ENCODE assay signal across 11 cellular contexts in genomic region chr11:10692716-10693115, GRCh38. TPM values are rescaled to one million over a fixed set of nuclear protein-coding genes. Genes with fewer than 3 reads are reported as not detected.
DNase-seq lines count a peak whose midpoint lies in the region; ATAC-seq and TF ChIP-seq lines count a peak whose summit lies in the region.
"Had no signal": no experiment of that assay in that cellular context is flagged by ENCODE, and none has a peak within 500 bp of the region (broad histone marks: within the 10 kb centered on the region; RNA-seq: fewer than 3 reads in every experiment).

No MANE protein-coding gene starts in this region.

- H3K9me3 ChIP-seq in skeletal muscle satellite cell (replicated peaks; ENCODE audit: low read length): no peaks in the 10 kb centered on the region
- H3K9me3 ChIP-seq: BLaER1 had no signal

- TF ChIP-seq CTCF in AG10803 (conservative IDR thresholded peaks at IDR 0.05; ENCODE audit: low read length) (no peak), astrocyte of the cerebellum (IDR thresholded peaks at IDR 0.05; ENCODE audit: low read depth, low read length, missing control alignments) (no peak)

- H3K36me3 ChIP-seq in skeletal muscle satellite cell (ENCODE audit: insufficient read depth, low read length): no peaks in the 10 kb centered on the region
- H3K36me3 ChIP-seq: BLaER1 had no signal

- H3K4me1 ChIP-seq in skeletal muscle satellite cell (ENCODE audit: control insufficient read depth, insufficient read depth, low read length): peaks cover 17% of the 10 kb centered on the region

- in situ Hi-C loops in astrocyte of the cerebellum (cut with HindIII; ENCODE audit: low sequenced_read_pairs): no loop called here

- H3K27ac Mint-ChIP-seq in activated CD4-positive, alpha-beta T cell treated with anti-CD3 and anti-CD28 coated beads, Interleukin-2, amount 10 ng/mL, durations not matched to agents 7 days and 5 days: no peak overlapping the region

- H3K27me3 Mint-ChIP-seq in activated CD4-positive, alpha-beta T cell treated with anti-CD3 and anti-CD28 coated beads, Interleukin-2, amount 10 ng/mL, durations not matched to agents 7 days and 5 days: no peaks in the 10 kb centered on the region

- H3K4me1 Mint-ChIP-seq in activated CD4-positive, alpha-beta T cell treated with anti-CD3 and anti-CD28 coated beads, Interleukin-2, amount 10 ng/mL, durations not matched to agents 7 days and 5 days: no peaks in the 10 kb centered on the region

- peaks cover 46% of the 10 kb centered on the region for H3K27me3 ChIP-seq in skeletal muscle satellite cell (ENCODE audit: control insufficient read depth, insufficient read depth, low read length)
- H3K27me3 ChIP-seq: BLaER1 had no signal

- H3K4me2 ChIP-seq in skeletal muscle satellite cell (ENCODE audit: low read length): peak overlapping the region; percentile 48
- H3K4me2 ChIP-seq: BLaER1 had no signal

- DNase-seq in AG10803 (ENCODE audit: low read depth): no peak
- DNase-seq in astrocyte of the cerebellum (ENCODE audit: low read depth): no peak
- peak; percentile 40 for DNase-seq in islet precursor cell
- no peak for DNase-seq in amygdala (lab: John Stamatoyannopoulos, UW)
- no peak for DNase-seq in NCI-H2081 (lab: John Stamatoyannopoulos, UW)
- DNase-seq in activated CD4-positive, alpha-beta T cell treated with anti-CD3 and anti-CD28 coated beads, Interleukin-2, amount 10 ng/mL, durations not matched to agents 7 days and 5 days: no peak
- DNase-seq: NCI-H2171 had no signal

- ATAC-seq in HG03025 (IDR thresholded peaks at IDR 0.05; ENCODE audit: low FRiP score, unreplicated experiment): no peak
- ATAC-seq: K562 had no signal

- H3K9me3 Mint-ChIP-seq in activated CD4-positive, alpha-beta T cell treated with anti-CD3 and anti-CD28 coated beads, Interleukin-2, amount 10 ng/mL, durations not matched to agents 7 days and 5 days: no peaks in the 10 kb centered on the region

- no peak overlapping the region for H3K9ac ChIP-seq in skeletal muscle satellite cell (ENCODE audit: low read depth, low read length)
- H3K9ac ChIP-seq: BLaER1 had no signal

- H3K4me3 Mint-ChIP-seq in activated CD4-positive, alpha-beta T cell treated with anti-CD3 and anti-CD28 coated beads, Interleukin-2, amount 10 ng/mL, durations not matched to agents 7 days and 5 days: no peak overlapping the region

- H3K36me3 Mint-ChIP-seq in activated CD4-positive, alpha-beta T cell treated with anti-CD3 and anti-CD28 coated beads, Interleukin-2, amount 10 ng/mL, durations not matched to agents 7 days and 5 days (ENCODE audit: low read depth): no peaks in the 10 kb centered on the region

- H3K4me3 ChIP-seq in AG10803 (ENCODE audit: low read length) (peak overlapping the region; percentile 67), astrocyte of the cerebellum (ENCODE audit: low read depth, low read length) (peak overlapping the region; percentile 22), skeletal muscle satellite cell (ENCODE audit: low read length) (no peak overlapping the region)
- H3K4me3 ChIP-seq: BLaER1, K562 had no signal

- POLR2A ChIA-PET in activated CD4-positive, alpha-beta T cell treated with anti-CD3 and anti-CD28 coated beads, Interleukin-2, amount 10 ng/mL, durations not matched to agents 7 days and 5 days (lab: Charles Lee): no interaction called here

- CTCF ChIA-PET in activated CD4-positive, alpha-beta T cell treated with anti-CD3 and anti-CD28 coated beads, Interleukin-2, amount 10 ng/mL, durations not matched to agents 7 days and 5 days (lab: Charles Lee): interaction anchor here (1.5 to 1.8 kb wide), 2 partner anchors 14 to 31 kb away, joined by 3 to 5 read pairs; no protein-coding TSS in a partner anchor

RNA-seq across cellular contexts. Expression of gene IRAG1, which starts 0.8 kb away (rescaled TPM):
- under 0.01 and 0.22 TPM in 2 replicates for total RNA-seq in skeletal muscle satellite cell (2012; rRNA removed)
- not detected for total RNA-seq in activated CD4-positive, alpha-beta T cell treated with anti-CD3 and anti-CD28 coated beads, Interleukin-2, amount 10 ng/mL, durations not matched to agents 7 days and 5 days

RNA-seq across cellular contexts. Expression of gene CTR9, which starts 58.3 kb away (rescaled TPM):
- total RNA-seq in skeletal muscle satellite cell (2012; rRNA removed): 20.1 and 25.3 TPM in 2 replicates
- 10 to 100 TPM; 45.3 to 47.0 TPM for total RNA-seq in activated CD4-positive, alpha-beta T cell treated with anti-CD3 and anti-CD28 coated beads, Interleukin-2, amount 10 ng/mL, durations not matched to agents 7 days and 5 days
